ENCODE assay signal across 32 cellular contexts in the genomic region with DNA sequence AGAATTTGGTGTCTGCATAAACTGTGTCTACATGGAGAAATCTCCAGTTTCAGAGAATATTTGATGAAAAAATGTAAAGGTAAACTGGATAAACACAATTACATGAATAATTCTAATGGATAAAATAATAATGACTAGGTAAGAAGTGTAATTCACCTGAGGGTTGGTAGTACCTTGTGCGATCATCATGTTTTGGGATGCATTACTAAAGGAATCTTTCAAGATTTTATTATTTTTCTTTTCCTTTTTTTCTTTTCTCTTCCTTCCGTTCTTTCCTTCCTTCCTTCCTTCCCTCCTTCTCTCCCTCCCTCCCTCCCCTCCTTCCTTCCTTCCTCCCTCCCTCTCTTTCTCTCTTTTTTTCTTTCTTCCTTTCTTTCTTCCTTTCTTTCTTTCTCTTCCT.
"Had no signal": no experiment of that assay in that cellular context is flagged by ENCODE, and none has a peak within 500 bp of the region (broad histone marks: within the 10 kb centered on the region; RNA-seq: fewer than 3 reads in every experiment).

No MANE protein-coding gene starts in this region.

- H3K27ac ChIP-seq: KMS-11 had no signal

- H3K36me3 ChIP-seq: MG63 had no signal

- H3K9ac ChIP-seq: KMS-11 had no signal

- H3K4me3 ChIP-seq: MG63 had no signal

- H3K4me2 ChIP-seq: KMS-11 had no signal

- H3K27me3 ChIP-seq: MG63 had no signal

- DNase-seq: Karpas-422, Kasumi-1, MG63, MM.1S, MV-4-11, NCI-H1048, NCI-H1092, NCI-H1092 treated with DMSO at 0.1 percent for 48 hours, NCI-H1105, NCI-H1105 treated with DMSO at 0.1 percent for 48 hours, NCI-H1417, NCI-H1417 treated with DMSO at 0.1 percent for 48 hours, NCI-H1436, NCI-H1436 treated with DMSO at 0.1 percent for 48 hours, NCI-H146, NCI-H1694, NCI-H1694 treated with DMSO at 0.1 percent for 48 hours, NCI-H187, NCI-H187 treated with DMSO at 0.1 percent for 48 hours, NCI-H1930, NCI-H2029, NCI-H2029 treated with DMSO at 0.1 percent for 48 hours, NCI-H2081, NCI-H2081 treated with DMSO at 0.1 percent for 48 hours, NCI-H2107, NCI-H2171, NCI-H2171 treated with DMSO at 0.1 percent for 48 hours, NCI-H2227 treated with DMSO at 0.1 percent for 48 hours, NCI-H226, NCI-H345, NCI-H510A had no signal
